21 cellular contexts compared by ENCODE assay signal in genomic region chr4:167854881-167855280, GRCh38.
"Had no signal": no experiment of that assay in that cellular context is flagged by ENCODE, and none has a peak within 500 bp of the region (broad histone marks: within the 10 kb centered on the region; RNA-seq: fewer than 3 reads in every experiment).

No MANE protein-coding gene starts in this region.

- H3K4me1 ChIP-seq: SJSA1 had no signal

- H3K9me3 ChIP-seq: SJSA1 had no signal

- H3K36me3 ChIP-seq: SJSA1 had no signal

- H3K4me3 ChIP-seq: K562, SJSA1, SK-N-MC had no signal

- H3K27ac ChIP-seq: KMS-11, SJSA1, SK-N-MC had no signal

- H3K4me2 ChIP-seq: KMS-11 had no signal

- DNase-seq: Kasumi-1, MM.1S, NCI-H1092, NCI-H1105 treated with DMSO at 0.1 percent for 48 hours, NCI-H1417 treated with DMSO at 0.1 percent for 48 hours, NCI-H146, NCI-H1694 treated with DMSO at 0.1 percent for 48 hours, NCI-H1930, NCI-H2081, NCI-H2107, NCI-H2227 treated with DMSO at 0.1 percent for 48 hours, NCI-H524 treated with DMSO at 0.1 percent for 48 hours, NCI-H69, NCI-H774, Right ventricle myocardium superior, RPMI8226, SIG-M5 had no signal

- ATAC-seq: K562 had no signal

- H3K9ac ChIP-seq: KMS-11 had no signal
